Comparison of ENCODE assay signal across 8 cellular contexts in the genomic region with DNA sequence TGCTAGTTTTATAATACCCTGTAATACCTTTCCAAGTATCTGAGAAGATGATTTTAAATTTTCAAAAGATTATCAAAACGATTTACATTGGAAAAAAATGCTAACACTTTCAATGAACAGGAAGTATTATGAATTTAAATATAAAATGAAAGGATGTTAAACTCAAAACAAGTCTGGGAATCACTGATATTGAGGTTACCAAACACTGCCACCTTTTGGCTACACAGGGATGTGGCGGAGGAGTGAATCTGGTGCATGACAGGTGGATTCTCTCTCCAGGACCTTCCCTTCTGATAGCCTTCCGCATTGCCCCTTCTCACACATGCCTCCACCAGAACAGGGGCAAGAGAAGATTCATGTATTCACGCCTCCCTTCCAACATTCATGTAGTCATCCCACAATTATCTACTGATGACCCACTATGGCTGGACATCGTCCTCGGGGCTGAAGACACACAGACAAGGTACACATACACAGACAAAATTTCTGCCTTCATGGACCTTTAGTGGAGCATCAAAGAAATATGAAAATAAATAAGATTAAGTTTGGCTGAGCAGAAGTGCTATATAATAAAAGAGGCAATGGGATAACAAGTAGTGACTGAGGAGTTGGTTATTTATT. TPM values are rescaled to one million over a fixed set of nuclear protein-coding genes. Genes with fewer than 3 reads are reported as not detected.
DNase-seq lines count a peak whose midpoint lies in the region; ATAC-seq and TF ChIP-seq lines count a peak whose summit lies in the region.

No MANE protein-coding gene starts in this region.

- peaks cover 16% of the 10 kb centered on the region for H3K79me2 ChIP-seq in SU-DHL-6 (ENCODE audit: insufficient read depth, low read length)

- peaks cover 9% of the 10 kb centered on the region for H3K36me3 Mint-ChIP-seq in endothelial cell (ENCODE audit: low read depth, unreplicated experiment)
- peaks cover 4% of the 10 kb centered on the region for H3K36me3 Mint-ChIP-seq in natural killer cell treated with Interleukin-12 subunit alpha and Interleukin-12 subunit beta and Interleukin-15 and Interleukin-18, amount 100 ng/mL, for 72 hours

- no peaks in the 10 kb centered on the region for H3F3A ChIP-seq in SU-DHL-6 (ENCODE audit: insufficient read depth)

- H3K27me3 ChIP-seq in HL-60 (ENCODE audit: insufficient read depth, poor library complexity, severe bottlenecking) (no peaks in the 10 kb centered on the region), SU-DHL-6 (ENCODE audit: low read length) (no peaks in the 10 kb centered on the region)

- no peaks in the 10 kb centered on the region for H3K9me2 ChIP-seq in SU-DHL-6 (replicated peaks; ENCODE audit: insufficient read depth, low read length)

- H2AFZ ChIP-seq in SU-DHL-6 (ENCODE audit: low read depth, low read length, severe bottlenecking) = no peak overlapping the region

- H3K36me3 ChIP-seq in SU-DHL-6 (ENCODE audit: low read length) = peaks cover 20% of the 10 kb centered on the region; the same call in 1 of the 2 replicates

- peaks cover 2% of the 10 kb centered on the region for H3K27me3 Mint-ChIP-seq in endothelial cell (ENCODE audit: unreplicated experiment)
- no peaks in the 10 kb centered on the region for H3K27me3 Mint-ChIP-seq in natural killer cell treated with Interleukin-12 subunit alpha and Interleukin-12 subunit beta and Interleukin-15 and Interleukin-18, amount 100 ng/mL, for 72 hours

- TF ChIP-seq CTCF in HL-60 (IDR thresholded peaks at IDR 0.05; ENCODE audit: insufficient read depth, low read length) (peak; percentile 81), SU-DHL-6 (IDR thresholded peaks at IDR 0.05; ENCODE audit: insufficient read depth, low read length, poor library complexity, severe bottlenecking) (peak; percentile 14), endothelial cell (IDR thresholded peaks at IDR 0.05; ENCODE audit: unreplicated experiment) (peak; percentile 47)

- no peak overlapping the region for H3K4me2 ChIP-seq in SU-DHL-6 (ENCODE audit: low read depth, low read length, poor library complexity, severe bottlenecking)

- DNase-seq in Caki2 (ENCODE audit: low read depth) = peak; percentile 14
- peak in 1 of 2 experiments; percentile 47 for DNase-seq in HL-60 (ENCODE audit: low read depth in 1 of 2, low spot score in 1 of 2)
- no peak for DNase-seq in endothelial cell (ENCODE audit: low spot score)
- DNase-seq in natural killer cell treated with Interleukin-12 subunit alpha and Interleukin-12 subunit beta and Interleukin-15 and Interleukin-18, amount 100 ng/mL, for 72 hours (ENCODE audit: low spot score) = no peak
- DNase-seq in middle frontal gyrus (ENCODE audit: extremely low spot score, low spot score) = no peak

- H3K27ac Mint-ChIP-seq in endothelial cell (ENCODE audit: unreplicated experiment) = no peak overlapping the region
- H3K27ac Mint-ChIP-seq in natural killer cell treated with Interleukin-12 subunit alpha and Interleukin-12 subunit beta and Interleukin-15 and Interleukin-18, amount 100 ng/mL, for 72 hours = peak overlapping the region; percentile 7 to 17

- ATAC-seq in natural killer cell treated with Interleukin-12 subunit alpha and Interleukin-12 subunit beta and Interleukin-15 and Interleukin-18, amount 100 ng/mL, for 72 hours = no peak
- ATAC-seq in GM19467 (IDR thresholded peaks at IDR 0.05; ENCODE audit: unreplicated experiment) = no peak
- ATAC-seq in GM21619 (IDR thresholded peaks at IDR 0.05; ENCODE audit: unreplicated experiment) = no peak

- no peak overlapping the region for H3K9ac ChIP-seq in SU-DHL-6 (ENCODE audit: low read length)

- peaks cover 2% of the 10 kb centered on the region for H3K4me1 Mint-ChIP-seq in endothelial cell (ENCODE audit: unreplicated experiment)
- peaks cover 2 to 6% of the 10 kb centered on the region in 2 donors for H3K4me1 Mint-ChIP-seq in natural killer cell treated with Interleukin-12 subunit alpha and Interleukin-12 subunit beta and Interleukin-15 and Interleukin-18, amount 100 ng/mL, for 72 hours (ENCODE audit: low read depth in 2 of 2)

- H4K20me1 ChIP-seq in SU-DHL-6 (ENCODE audit: low read depth, low read length) = peaks cover 3% of the 10 kb centered on the region; the same call in 1 of the 2 replicates

- no peak overlapping the region for H3K4me3 ChIP-seq in HL-60 (replicated peaks; ENCODE audit: insufficient read depth, low read length)
- H3K4me3 ChIP-seq in SU-DHL-6 (ENCODE audit: insufficient read depth, low read length, poor library complexity, severe bottlenecking) = no peak overlapping the region

- no peaks in the 10 kb centered on the region for H3K9me3 Mint-ChIP-seq in endothelial cell (ENCODE audit: unreplicated experiment)
- H3K9me3 Mint-ChIP-seq in natural killer cell treated with Interleukin-12 subunit alpha and Interleukin-12 subunit beta and Interleukin-15 and Interleukin-18, amount 100 ng/mL, for 72 hours = no peaks in the 10 kb centered on the region

- H3K27ac ChIP-seq in HL-60 (replicated peaks) (no peak overlapping the region), SU-DHL-6 (ENCODE audit: low read depth, low read length) (no peak overlapping the region)

- in situ Hi-C loops in Caki2 (cut with HindIII; ENCODE audit: low pct_unique_long_range_greater_than_20kb, low sequenced_read_pairs) = no loop called here

- no peaks in the 10 kb centered on the region for H3K9me3 ChIP-seq in SU-DHL-6 (ENCODE audit: insufficient read depth, low read length)

- H3K4me3 Mint-ChIP-seq in endothelial cell (ENCODE audit: unreplicated experiment) = no peak overlapping the region
- no peak overlapping the region for H3K4me3 Mint-ChIP-seq in natural killer cell treated with Interleukin-12 subunit alpha and Interleukin-12 subunit beta and Interleukin-15 and Interleukin-18, amount 100 ng/mL, for 72 hours

RNA-seq across cellular contexts. Expression of a gene that starts 34.7 kb away (rescaled TPM):
- total RNA-seq in Caki2 (2014; rRNA removed; shearing (Covaris generic); ENCODE audit: low replicate concordance) = 5.5 and 20.9 TPM in 2 replicates
- total RNA-seq in endothelial cell (ENCODE audit: unreplicated experiment) = 51.0 TPM
- total RNA-seq in natural killer cell treated with Interleukin-12 subunit alpha and Interleukin-12 subunit beta and Interleukin-15 and Interleukin-18, amount 100 ng/mL, for 72 hours = 100 to 1,000 TPM in 1 of 2 donors, 10 to 100 TPM in 1; 74.7 to 113 TPM

RNA-seq across cellular contexts. Expression of a gene that starts 55.1 kb away (rescaled TPM):
- 56.8 and 68.2 TPM in 2 replicates for total RNA-seq in Caki2 (2014; rRNA removed; shearing (Covaris generic); ENCODE audit: low replicate concordance)
- 13.4 TPM for total RNA-seq in endothelial cell (ENCODE audit: unreplicated experiment)
- total RNA-seq in natural killer cell treated with Interleukin-12 subunit alpha and Interleukin-12 subunit beta and Interleukin-15 and Interleukin-18, amount 100 ng/mL, for 72 hours = 10 to 100 TPM in 1 of 2 donors, 1 to 10 TPM in 1; 9.5 to 17.8 TPM

Comparison
In these comparisons a context has a peak if more than half of its experiments do, and no peak if none do; other contexts are left out.
1. CTCF ChIP-seq: peak in every context shown above with its lines; median percentile 81 in HL-60; 47 in endothelial cell; 14 in SU-DHL-6.